Comparison of ENCODE assay signal across 9 cellular contexts in genomic region chr10:110893559-110894179, GRCh38. TPM values are rescaled to one million over a fixed set of nuclear protein-coding genes. Genes with fewer than 3 reads are reported as not detected.
DNase-seq lines count a peak whose midpoint lies in the region; ATAC-seq, FAIRE-seq and TF ChIP-seq lines count a peak whose summit lies in the region.
"Had no signal": no experiment of that assay in that cellular context is flagged by ENCODE, and none has a peak within 500 bp of the region (broad histone marks: within the 10 kb centered on the region; RNA-seq: fewer than 3 reads in every experiment).

No MANE protein-coding gene starts in this region.

- H3K36me3 Mint-ChIP-seq in Caco-2 (ENCODE audit: insufficient read depth, unreplicated experiment) (peaks cover 22% of the 10 kb centered on the region), nephron progenitor cell (ENCODE audit: low read depth) (peaks cover 63% of the 10 kb centered on the region)

- intact Hi-C loops in Caco-2 (cut with micrococcal nuclease; ENCODE audit: unreplicated experiment) = loop anchor here (1.0 to 5.0 kb wide), 6 partner anchors 21 to 281 kb away; no protein-coding TSS in a partner anchor

- DNase-seq in Caco-2 (peak in 1 of 2 experiments; percentile 29), HT1080 (ENCODE audit: low read depth) (peak; percentile 60), RWPE1 (ENCODE audit: low spot score) (peak; percentile 44), erythroblast (lab: John Stamatoyannopoulos, UW) (peak; percentile 60 to 69), nephron progenitor cell (no peak), HTR-8/SVneo (ENCODE audit: insufficient read length, low spot score) (no peak)
- DNase-seq in activated naive CD4-positive, alpha-beta T cell (lab: John Stamatoyannopoulos, UW) = no peak

- TF ChIP-seq CTCF in Caco-2 (IDR thresholded peaks at IDR 0.05; ENCODE audit: insufficient read depth in 1 of 2, low read depth in 1 of 2, low read length in 1 of 2, severe bottlenecking in 1 of 2, unreplicated experiment in 1 of 2) = peak; percentile 35 to 48
- peak; percentile 66 for TF ChIP-seq CTCF in RWPE1 (conservative IDR thresholded peaks at IDR 0.05; ENCODE audit: low read depth)
- TF ChIP-seq CTCF in nephron progenitor cell (IDR thresholded peaks at IDR 0.05) = peak; percentile 57

- H3K9me3 Mint-ChIP-seq in Caco-2 (ENCODE audit: unreplicated experiment) = no peaks in the 10 kb centered on the region
- no peaks in the 10 kb centered on the region for H3K9me3 Mint-ChIP-seq in nephron progenitor cell

- peaks cover 17% of the 10 kb centered on the region for H3K4me1 Mint-ChIP-seq in Caco-2 (ENCODE audit: low read depth, unreplicated experiment)
- no peaks in the 10 kb centered on the region for H3K4me1 Mint-ChIP-seq in nephron progenitor cell

- BruUV-seq in Caco-2 (replicated peaks; lab: Mats Ljungman, UMichigan) = no TSS peak

- no peaks in the 10 kb centered on the region for H3K36me3 ChIP-seq in Caco-2 (ENCODE audit: control insufficient read depth, insufficient read depth, low read length)

- H3K4me3 ChIP-seq in Caco-2 (ENCODE audit: low read depth, low read length) = no peak overlapping the region
- H3K4me3 ChIP-seq: SK-N-MC had no signal

- H3K27me3 Mint-ChIP-seq in Caco-2 (ENCODE audit: insufficient read depth, unreplicated experiment) = no peaks in the 10 kb centered on the region
- H3K27me3 Mint-ChIP-seq in nephron progenitor cell (ENCODE audit: low read depth, poor library complexity) = no peaks in the 10 kb centered on the region

- no peak overlapping the region for H3K4me3 Mint-ChIP-seq in Caco-2 (ENCODE audit: unreplicated experiment)
- H3K4me3 Mint-ChIP-seq in nephron progenitor cell = no peak overlapping the region

- ATAC-seq in GM18909 (IDR thresholded peaks at IDR 0.05; ENCODE audit: poor library complexity, unreplicated experiment) = peak; percentile 81

- H3K4me1 ChIP-seq in Caco-2 = peaks cover 7% of the 10 kb centered on the region; the same call in 1 of the 2 replicates

- CTCF ChIA-PET in Caco-2 (lab: Charles Lee) (interaction anchor here (0.8 to 2.1 kb wide), 5 partner anchors 25 to 148 kb away, joined by 3 to 18 read pairs (median 5); partner anchors contain the start of genes BBIP1 and SHOC2), RWPE1 (lab: Yijun Ruan, JAX) (interaction anchor here (0.6 to 2.0 kb wide), 9 partner anchors 9 to 182 kb away, joined by 3 to 9 read pairs (median 4); no protein-coding TSS in a partner anchor)

- H3K27me3 ChIP-seq in Caco-2 (replicated peaks; ENCODE audit: control insufficient read depth, insufficient read depth, low read length) = no peaks in the 10 kb centered on the region

- H3K9me3 ChIP-seq in Caco-2 = no peaks in the 10 kb centered on the region

- no peak for FAIRE-seq in HTR-8/SVneo (lab: Jason Lieb, UNC)

- H3K27ac ChIP-seq in RWPE1 = no peak overlapping the region
- H3K27ac ChIP-seq: SK-N-MC had no signal

- POLR2A ChIA-PET in Caco-2 (lab: Charles Lee) = no interaction called here
- POLR2A ChIA-PET in RWPE1 (lab: Yijun Ruan, JAX; ENCODE audit: low non-redundant PET) = no interaction called here

- no peak overlapping the region for H3K27ac Mint-ChIP-seq in Caco-2 (ENCODE audit: unreplicated experiment)
- H3K27ac Mint-ChIP-seq in nephron progenitor cell = no peak overlapping the region

- peak; percentile 16 for TF ChIP-seq POLR2A in erythroblast (IDR thresholded peaks at IDR 0.05; ENCODE audit: low read length)

RNA-seq across cellular contexts. Expression of gene PDCD4, which starts 21.9 kb away (rescaled TPM):
- 65.5 and 66.1 TPM in 2 replicates for total RNA-seq in Caco-2 (2022)
- 29.5 and 29.7 TPM in 2 replicates for total RNA-seq in HT1080 (2014; rRNA removed; shearing (Covaris generic))
- polyA plus RNA-seq in HT1080 (2015; cell fraction: cytosol; rRNA removed) = 76.1 and 78.8 TPM in 2 replicates
- 109 and 120 TPM in 2 replicates for polyA plus RNA-seq in HT1080 (2015; cell fraction: nucleus; rRNA removed)

RNA-seq across cellular contexts. Expression of gene BBIP1, which starts 25.3 kb away (rescaled TPM):
- 16.7 and 19.2 TPM in 2 replicates for total RNA-seq in Caco-2 (2022)
- 35.8 and 43.1 TPM in 2 replicates for total RNA-seq in HT1080 (2014; rRNA removed; shearing (Covaris generic))
- 35.1 and 35.4 TPM in 2 replicates for polyA plus RNA-seq in HT1080 (2015; cell fraction: cytosol; rRNA removed)
- 23.9 and 26.1 TPM in 2 replicates for polyA plus RNA-seq in HT1080 (2015; cell fraction: nucleus; rRNA removed)

RNA-seq across cellular contexts. Expression of gene SHOC2, which starts 25.7 kb away (rescaled TPM):
- total RNA-seq in Caco-2 (2022) = 36.1 and 38.5 TPM in 2 replicates
- total RNA-seq in HT1080 (2014; rRNA removed; shearing (Covaris generic)) = 17.2 and 24.7 TPM in 2 replicates
- polyA plus RNA-seq in HT1080 (2015; cell fraction: cytosol; rRNA removed) = 26.5 and 28.0 TPM in 2 replicates
- 16.5 and 19.8 TPM in 2 replicates for polyA plus RNA-seq in HT1080 (2015; cell fraction: nucleus; rRNA removed)

Comparison
In these comparisons a context has a peak if more than half of its experiments do, and no peak if none do; other contexts are left out.
1. DNase-seq: peak in HT1080 (single experiment), RWPE1 (single experiment) and erythroblast (2 of 2); none in nephron progenitor cell (single experiment), HTR-8/SVneo (single experiment) and activated naive CD4-positive, alpha-beta T cell (0 of 4).
2. Peak in every context shown above with its lines, with median percentiles within 50 percentile points of each other: CTCF ChIP-seq.